In genomic region chr6:56093776-56094175, GRCh38 we compare ENCODE assay signal across 28 cellular contexts.
"Had no signal": no experiment of that assay in that cellular context is flagged by ENCODE, and none has a peak within 500 bp of the region (broad histone marks: within the 10 kb centered on the region; RNA-seq: fewer than 3 reads in every experiment).

No MANE protein-coding gene starts in this region.

- H3K27me3 Mint-ChIP-seq: activated naive CD4-positive, alpha-beta T cell treated with anti-CD3 and anti-CD28 coated beads, Interleukin-2, amount 50 U/mL, for 24 hours had no signal

- H3K4me3 ChIP-seq: body of pancreas, coronary artery, SK-N-MC had no signal

- H3K4me3 Mint-ChIP-seq: activated CD8-positive, alpha-beta T cell treated with anti-CD3 and anti-CD28 coated beads, Interleukin-2, amount 10 ng/mL, durations not matched to agents 7 days and 5 days; activated naive CD4-positive, alpha-beta T cell treated with anti-CD3 and anti-CD28 coated beads, Interleukin-2, amount 50 U/mL, for 24 hours; T-helper 1 cell treated with Interleukin-12 subunit alpha and Interleukin-12 subunit beta and Interleukin-4 antibody, amounts not matched to agents 30 μg/mL and 1 μg/mL, for 36 hours; WTC11 had no signal

- H3K4me1 Mint-ChIP-seq: activated naive CD4-positive, alpha-beta T cell treated with anti-CD3 and anti-CD28 coated beads, Interleukin-2, amount 50 U/mL, for 24 hours had no signal

- FAIRE-seq: bronchial epithelial cell, RCC 7860 had no signal

- H3K27ac Mint-ChIP-seq: activated CD8-positive, alpha-beta T cell treated with anti-CD3 and anti-CD28 coated beads, Interleukin-2, amount 10 ng/mL, durations not matched to agents 7 days and 5 days; activated naive CD4-positive, alpha-beta T cell treated with anti-CD3 and anti-CD28 coated beads, Interleukin-2, amount 50 U/mL, for 24 hours; T-helper 1 cell treated with Interleukin-12 subunit alpha and Interleukin-12 subunit beta and Interleukin-4 antibody, amounts not matched to agents 30 μg/mL and 1 μg/mL, for 36 hours; WTC11 had no signal

- H3K36me3 Mint-ChIP-seq: activated naive CD4-positive, alpha-beta T cell treated with anti-CD3 and anti-CD28 coated beads, Interleukin-2, amount 50 U/mL, for 24 hours had no signal

- DNase-seq: activated CD4-positive, alpha-beta T cell treated with anti-CD3 and anti-CD28 coated beads for 48 hours; activated CD4-positive, alpha-beta T cell treated with anti-CD3 and anti-CD28 coated beads, Interleukin-2, amount 50 U/mL, for 4 hours; activated CD4-positive, CD25-positive, alpha-beta regulatory T cell treated with anti-CD3 and anti-CD28 coated beads, Interleukin-2, amount 50 U/mL, for 72 hours; activated CD8-positive, alpha-beta memory T cell treated with anti-CD3 and anti-CD28 coated beads, Interleukin-2, amount 50 U/mL, for 48 hours; activated CD8-positive, alpha-beta T cell treated with anti-CD3 and anti-CD28 coated beads, Interleukin-2, amount 10 ng/mL, durations not matched to agents 7 days and 5 days; activated effector memory CD4-positive, alpha-beta T cell treated with Interleukin-2 at 50 U/mL for 16 hours; activated naive CD4-positive, alpha-beta T cell; activated T-cell treated with anti-CD3 and anti-CD28 coated beads, Interleukin-2, amount 50 U/mL, for 1 hour; aorta; body of pancreas; central memory CD4-positive, alpha-beta T cell; NCI-H1092; NCI-H1417; NCI-H1930; NCI-H2107; NCI-H2171 treated with DMSO at 0.1 percent for 48 hours; NCI-H226; NCI-H510A; NCI-H526 treated with DMSO at 0.1 percent for 48 hours; NK-92 treated with Interleukin-12 subunit alpha and Interleukin-12 subunit beta, amount 100 ng/mL, for 24 hours; SHP77 treated with DMSO at 0.1 percent for 48 hours had no signal

- ATAC-seq: activated CD8-positive, alpha-beta T cell treated with anti-CD3 and anti-CD28 coated beads, Interleukin-2, amount 10 ng/mL, durations not matched to agents 7 days and 5 days; body of pancreas; WTC11 had no signal

- H3K9me3 Mint-ChIP-seq: activated naive CD4-positive, alpha-beta T cell treated with anti-CD3 and anti-CD28 coated beads, Interleukin-2, amount 50 U/mL, for 24 hours; T-helper 1 cell treated with Interleukin-12 subunit alpha and Interleukin-12 subunit beta and Interleukin-4 antibody, amounts not matched to agents 30 μg/mL and 1 μg/mL, for 36 hours had no signal
